In genomic region chr5:136004436-136004835, GRCh38 we compare ENCODE assay signal across 20 cellular contexts. TPM values are rescaled to one million over a fixed set of nuclear protein-coding genes. Genes with fewer than 3 reads are reported as not detected.
DNase-seq lines count a peak whose midpoint lies in the region; ATAC-seq, FAIRE-seq and TF ChIP-seq lines count a peak whose summit lies in the region.
"Had no signal": no experiment of that assay in that cellular context is flagged by ENCODE, and none has a peak within 500 bp of the region (broad histone marks: within the 10 kb centered on the region; RNA-seq: fewer than 3 reads in every experiment).

No MANE protein-coding gene starts in this region.

- H3K4me1 ChIP-seq in endodermal cell (ENCODE audit: control insufficient read depth, insufficient read depth, low read length) = no peaks in the 10 kb centered on the region
- peaks cover 12% of the 10 kb centered on the region for H3K4me1 ChIP-seq in mesenchymal stem cell (ENCODE audit: control insufficient read depth, insufficient read depth, low read depth, low read length)
- H3K4me1 ChIP-seq: body of pancreas, testis had no signal

- H3K9me3 ChIP-seq in endodermal cell (ENCODE audit: control insufficient read depth, low read length) (no peaks in the 10 kb centered on the region), mesenchymal stem cell (ENCODE audit: control insufficient read depth, low read length) (no peaks in the 10 kb centered on the region)
- H3K9me3 ChIP-seq: body of pancreas, gastroesophageal sphincter, testis had no signal

- no peaks in the 10 kb centered on the region for H3K36me3 Mint-ChIP-seq in endodermal cell (ENCODE audit: low read depth)

- no peak overlapping the region for H2BK5ac ChIP-seq in mesenchymal stem cell (ENCODE audit: low read depth, low read length, poor library complexity, severe bottlenecking)

- H3K9me3 Mint-ChIP-seq in endodermal cell = no peaks in the 10 kb centered on the region

- DNase-seq in Daoy (ENCODE audit: low read depth) (peak; percentile 74), NOMO-1 treated with DMSO at 0.1 percent for 48 hours (lab: John Stamatoyannopoulos, UW; ENCODE audit: unreplicated experiment) (peak; percentile 55), endodermal cell (peak; percentile 2), mesenchymal stem cell (peak; percentile 98), GM12892 (ENCODE audit: insufficient read length) (no peak), omental fat pad (ENCODE audit: low spot score) (no peak), NCI-H524 (lab: John Stamatoyannopoulos, UW) (no peak), NCI-H187 (lab: John Stamatoyannopoulos, UW) (no peak)
- DNase-seq: activated CD4-positive, CD25-positive, alpha-beta regulatory T cell treated with anti-CD3 and anti-CD28 coated beads, Interleukin-2, amount 50 U/mL, for 72 hours; body of pancreas; C1 segment of cervical spinal cord; DMS153; effector CD4-positive, alpha-beta T cell; NCI-H2081; NCI-H69; right cardiac atrium; T-helper 2 cell; testis had no signal

- H2BK12ac ChIP-seq in mesenchymal stem cell (ENCODE audit: low read length in 2 of 2) = no peak overlapping the region

- H2BK15ac ChIP-seq in mesenchymal stem cell (ENCODE audit: low read depth, poor library complexity, severe bottlenecking) = no peak overlapping the region

- H2AK5ac ChIP-seq in mesenchymal stem cell (ENCODE audit: low read length, severe bottlenecking) = no peak overlapping the region

- 96 to 100% methylated on average over 2 to 3 of the region's 3 CpGs for WGBS in endodermal cell (ENCODE audit: insufficient coverage in 1 of 2, insufficient read length in 1 of 2), 2 experiments
- WGBS in mesenchymal stem cell = 0% methylated on average over 2 of the region's 3 CpGs

- no peak overlapping the region for H3K27ac ChIP-seq in endodermal cell (ENCODE audit: low read depth, low read length)
- H3K27ac ChIP-seq in mesenchymal stem cell (ENCODE audit: low read length, poor library complexity, severe bottlenecking) = no peak overlapping the region
- H3K27ac ChIP-seq: body of pancreas, gastroesophageal sphincter, testis had no signal

- no peak overlapping the region for H4K8ac ChIP-seq in mesenchymal stem cell (ENCODE audit: low read length)

- H2AFZ ChIP-seq in mesenchymal stem cell (ENCODE audit: low read depth, low read length) = no peak overlapping the region

- H3K27me3 ChIP-seq in endodermal cell (ENCODE audit: control insufficient read depth, insufficient read depth, low read length, poor library complexity, severe bottlenecking) (no peaks in the 10 kb centered on the region), mesenchymal stem cell (ENCODE audit: control insufficient read depth in 1 of 2, insufficient read depth in 1 of 2, low read length in 2 of 2) (no peaks in the 10 kb centered on the region)
- H3K27me3 ChIP-seq: body of pancreas, gastroesophageal sphincter, testis had no signal

- no peak overlapping the region for H3K18ac ChIP-seq in mesenchymal stem cell (ENCODE audit: low read depth in 1 of 2, low read length in 2 of 2)

- H3K23ac ChIP-seq in mesenchymal stem cell (ENCODE audit: low read length in 2 of 2) = no peak overlapping the region

- H3K36me3 ChIP-seq in endodermal cell (ENCODE audit: control insufficient read depth, insufficient read depth, low read length) (no peaks in the 10 kb centered on the region), mesenchymal stem cell (ENCODE audit: control insufficient read depth in 1 of 2, insufficient read depth in 2 of 2, low read depth in 1 of 2, low read length in 2 of 2) (no peaks in the 10 kb centered on the region)
- H3K36me3 ChIP-seq: gastroesophageal sphincter had no signal

- TF ChIP-seq POLR2A in GM12892 (IDR thresholded peaks at IDR 0.05; ENCODE audit: low read depth, low read length) = no peak

- no peak overlapping the region for H3K27ac Mint-ChIP-seq in endodermal cell

- H3K4me3 ChIP-seq in endodermal cell (ENCODE audit: low read length) = no peak overlapping the region
- H3K4me3 ChIP-seq in mesenchymal stem cell (ENCODE audit: insufficient read depth in 1 of 2, low read depth in 1 of 2, low read length in 2 of 2) = no peak overlapping the region
- H3K4me3 ChIP-seq: body of pancreas, gastroesophageal sphincter, testis had no signal

- ATAC-seq in omental fat pad (ENCODE audit: low FRiP score) = no peak
- ATAC-seq: body of pancreas, gastroesophageal sphincter, right cardiac atrium, Right ventricle myocardium inferior had no signal

- H3K79me1 ChIP-seq in mesenchymal stem cell (replicated peaks; ENCODE audit: low read length, poor library complexity, severe bottlenecking) = no peaks in the 10 kb centered on the region

- H3K4me2 ChIP-seq in mesenchymal stem cell (ENCODE audit: low read length, poor library complexity, severe bottlenecking) = no peak overlapping the region

- no peak overlapping the region for H2BK120ac ChIP-seq in mesenchymal stem cell (ENCODE audit: low read depth, low read length)

- H3K27me3 Mint-ChIP-seq in endodermal cell (ENCODE audit: insufficient read depth) = no peaks in the 10 kb centered on the region

- H3K14ac ChIP-seq in mesenchymal stem cell (ENCODE audit: low read length in 2 of 2) = no peak overlapping the region

- H4K91ac ChIP-seq in mesenchymal stem cell (ENCODE audit: low read length) = no peak overlapping the region

- no peak overlapping the region for H3K4ac ChIP-seq in mesenchymal stem cell (ENCODE audit: low read depth in 1 of 2, low read length in 2 of 2)

- no peaks in the 10 kb centered on the region for H3K4me1 Mint-ChIP-seq in endodermal cell

- H3K4me3 Mint-ChIP-seq in endodermal cell = no peak overlapping the region

- TF ChIP-seq CTCF in endodermal cell (conservative IDR thresholded peaks at IDR 0.05) (no peak), omental fat pad (IDR thresholded peaks at IDR 0.05) (no peak)

- no peak for FAIRE-seq in GM12892 (lab: Jason Lieb, UNC)

- no peak overlapping the region for H3K9ac ChIP-seq in endodermal cell (ENCODE audit: extremely low read depth, low read length, poor library complexity, severe bottlenecking)
- H3K9ac ChIP-seq in mesenchymal stem cell (ENCODE audit: low read length) = no peak overlapping the region

RNA-seq across cellular contexts. Expression of gene TGFBI, which starts 24.4 kb away (rescaled TPM):
- total RNA-seq in Daoy (2014; rRNA removed; shearing (Covaris generic)) = 1,514 and 1,682 TPM in 2 replicates
- total RNA-seq in endodermal cell (1 to 10 TPM; 2.8 to 4.9 TPM), omental fat pad (100 to 1,000 TPM; 117 to 338 (median 180) TPM)
- 40.8 TPM for polyA plus RNA-seq in endodermal cell (2013, experiment 1 of 2)
- polyA plus RNA-seq in endodermal cell (2013, experiment 2 of 2) = 59.6 TPM
- 1,930 TPM for polyA plus RNA-seq in mesenchymal stem cell (2013, experiment 1 of 2)
- polyA plus RNA-seq in mesenchymal stem cell (2013, experiment 2 of 2) = 1,910 TPM
- 0.66 TPM for polyA plus RNA-seq in GM12892 (2012; ENCODE audit: missing spikeins)

RNA-seq across cellular contexts. Expression of gene LECT2, which starts 49.7 kb away (rescaled TPM):
- total RNA-seq in Daoy (2014; rRNA removed; shearing (Covaris generic)) = not detected in 2 replicates
- total RNA-seq in endodermal cell (not detected), omental fat pad (not detected)
- polyA plus RNA-seq in endodermal cell (2013, experiment 1 of 2) = not detected
- not detected for polyA plus RNA-seq in endodermal cell (2013, experiment 2 of 2)
- polyA plus RNA-seq in mesenchymal stem cell (2013, experiment 1 of 2) = not detected
- 0.08 TPM for polyA plus RNA-seq in mesenchymal stem cell (2013, experiment 2 of 2)
- not detected for polyA plus RNA-seq in GM12892 (2012; ENCODE audit: missing spikeins)
- total RNA-seq: body of pancreas, gastroesophageal sphincter, right cardiac atrium, Right ventricle myocardium inferior had no signal
- polyA plus RNA-seq: right cardiac atrium had no signal

Comparison
In these comparisons a context has a peak if more than half of its experiments do, and no peak if none do; other contexts are left out.
1. DNase-seq: peak in Daoy (single experiment), NOMO-1 treated with DMSO at 0.1 percent for 48 hours (single experiment), endodermal cell (single experiment) and mesenchymal stem cell (single experiment); none in GM12892 (single experiment), omental fat pad (single experiment), NCI-H524 (0 of 2) and NCI-H187 (0 of 2).
2. RNA of gene TGFBI, which starts 24.4 kb away (total RNA-seq): 1,514 to 1,682 TPM in Daoy and 117 to 338 TPM in omental fat pad; 2.8 to 4.9 TPM in endodermal cell; every median in the first group is over 10 times any median in the second.